Comparison of ENCODE assay signal across 36 cellular contexts in genomic region chr10:72733989-72734388, GRCh38. TPM values are rescaled to one million over a fixed set of nuclear protein-coding genes. Genes with fewer than 3 reads are reported as not detected.
DNase-seq lines count a peak whose midpoint lies in the region; ATAC-seq, FAIRE-seq and TF ChIP-seq lines count a peak whose summit lies in the region.
"Had no signal": no experiment of that assay in that cellular context is flagged by ENCODE, and none has a peak within 500 bp of the region (broad histone marks: within the 10 kb centered on the region; RNA-seq: fewer than 3 reads in every experiment).

No MANE protein-coding gene starts in this region.

- POLR2A ChIA-PET in HepG2 (lab: Yijun Ruan, JAX) (no interaction called here), HEK293 (lab: Yijun Ruan, JAX) (no interaction called here), PC-9 (lab: Charles Lee; ENCODE audit: unreplicated experiment) (no interaction called here)

- peaks cover 15 to 18% of the 10 kb centered on the region in 2 donors for H3K4me1 Mint-ChIP-seq in natural killer cell

- peaks cover 41% of the 10 kb centered on the region for H3K4me1 ChIP-seq in HepG2 (ENCODE audit: insufficient read depth, low read length)
- no peaks in the 10 kb centered on the region for H3K4me1 ChIP-seq in right lobe of liver
- H3K4me1 ChIP-seq in HEK293 (ENCODE audit: control insufficient read depth, insufficient read depth, low read length) = peaks cover 19% of the 10 kb centered on the region
- peaks cover 64% of the 10 kb centered on the region for H3K4me1 ChIP-seq in psoas muscle
- peaks cover 45% of the 10 kb centered on the region in 2 donors for H3K4me1 ChIP-seq in gastrocnemius medialis
- H3K4me1 ChIP-seq in PC-9 (replicated peaks; ENCODE audit: insufficient read depth) = peaks cover 33% of the 10 kb centered on the region
- H3K4me1 ChIP-seq: BE2C had no signal

- H3K27me3 Mint-ChIP-seq in natural killer cell (ENCODE audit: low read depth in 2 of 2) = no peaks in the 10 kb centered on the region
- H3K27me3 Mint-ChIP-seq: B cell; CD4-positive, alpha-beta memory T cell; CD4-positive, alpha-beta T cell; CD4-positive, CD25-positive, alpha-beta regulatory T cell; CD8-positive, alpha-beta memory T cell had no signal

- TF ChIP-seq CTCF in HepG2 (CRISPR knock-in tag; IDR thresholded peaks at IDR 0.05) = no peak
- TF ChIP-seq CTCF in right lobe of liver (IDR thresholded peaks at IDR 0.05) = no peak
- TF ChIP-seq CTCF in HEK293 (tag by site-specific recombination; IDR thresholded peaks at IDR 0.05) = no peak
- no peak for TF ChIP-seq CTCF in psoas muscle (IDR thresholded peaks at IDR 0.05)
- TF ChIP-seq CTCF in gastrocnemius medialis (IDR thresholded peaks at IDR 0.05 in 4 of 5, conservative IDR thresholded peaks at IDR 0.05 in 1 of 5) = no peak
- no peak for TF ChIP-seq CTCF in natural killer cell (IDR thresholded peaks at IDR 0.05)
- TF ChIP-seq CTCF in PC-9 (conservative IDR thresholded peaks at IDR 0.05) = no peak

- H3K27ac ChIP-seq in HepG2 (ENCODE audit: extremely low read length, insufficient read depth, low read length) = no peak overlapping the region
- no peak overlapping the region for H3K27ac ChIP-seq in right lobe of liver
- no peak overlapping the region for H3K27ac ChIP-seq in HEK293 (ENCODE audit: extremely low read depth, low read depth, low read length)
- peak overlapping the region; percentile 84 for H3K27ac ChIP-seq in psoas muscle
- peak overlapping the region; percentile 83 to 90 (median 86) for H3K27ac ChIP-seq in gastrocnemius medialis
- H3K27ac ChIP-seq in PC-9 = no peak overlapping the region
- H3K27ac ChIP-seq: 22Rv1; A549; BLaER1; BLaER1 treated with 17β-estradiol and CSF1 and Interleukin-3, amounts not matched to agents 10 nM and 100 nM; C4-2B had no signal

- H3K36me3 ChIP-seq in HepG2 (replicated peaks in 1 of 2; ENCODE audit: control insufficient read depth in 1 of 2, insufficient read depth in 2 of 2, low read length in 2 of 2) (no peaks in the 10 kb centered on the region), right lobe of liver (no peaks in the 10 kb centered on the region), HEK293 (ENCODE audit: control insufficient read depth in 2 of 2, insufficient read depth in 1 of 2, low read length in 2 of 2) (no peaks in the 10 kb centered on the region), psoas muscle (ENCODE audit: insufficient read depth in 1 of 2, low read depth in 1 of 2) (no peaks in the 10 kb centered on the region), gastrocnemius medialis (no peaks in the 10 kb centered on the region), PC-9 (ENCODE audit: low read depth) (no peaks in the 10 kb centered on the region)
- H3K36me3 ChIP-seq: BE2C, BLaER1 had no signal

- H3K27me3 ChIP-seq in HepG2 (ENCODE audit: control insufficient read depth in 1 of 2, insufficient read depth in 2 of 2, low read length in 2 of 2) (no peaks in the 10 kb centered on the region), right lobe of liver (no peaks in the 10 kb centered on the region), psoas muscle (ENCODE audit: insufficient read depth in 3 of 3, low read length in 2 of 3) (no peaks in the 10 kb centered on the region), gastrocnemius medialis (no peaks in the 10 kb centered on the region), PC-9 (ENCODE audit: insufficient read depth, low read depth) (no peaks in the 10 kb centered on the region)
- H3K27me3 ChIP-seq: BE2C; BLaER1; BLaER1 treated with 17β-estradiol and CSF1 and Interleukin-3, amounts not matched to agents 10 nM and 100 nM had no signal

- intact Hi-C loops in HepG2 (cut with micrococcal nuclease; ENCODE audit: unreplicated experiment) (no loop called here), right lobe of liver (cut with DNase I) (no loop called here), psoas muscle (cut with DNase I) (no loop called here), gastrocnemius medialis (cut with DNase I; ENCODE audit: low total_unique reads) (no loop called here), natural killer cell (cut with micrococcal nuclease) (no loop called here), PC-9 (cut with micrococcal nuclease; ENCODE audit: unreplicated experiment) (no loop called here)

- TF ChIP-seq POLR2A in HepG2 (IDR thresholded peaks at IDR 0.05; ENCODE audit: insufficient read depth in 1 of 2, low read depth in 2 of 2, low read length in 2 of 2) (no peak), right lobe of liver (IDR thresholded peaks at IDR 0.05) (no peak), gastrocnemius medialis (IDR thresholded peaks at IDR 0.05) (no peak)

- H3K4me2 ChIP-seq in HepG2 (ENCODE audit: low read depth, low read length) (no peak overlapping the region), PC-9 (no peak overlapping the region)
- H3K4me2 ChIP-seq: A549, BLaER1 had no signal

- DNase-seq in HepG2 (ENCODE audit: low spot score) = no peak
- no peak for DNase-seq in right lobe of liver
- DNase-seq in psoas muscle = no peak
- DNase-seq in gastrocnemius medialis = no peak
- DNase-seq in natural killer cell = no peak
- DNase-seq in PC-9 = no peak
- DNase-seq: 8988T; ACHN; AML-193; BE2C; C1 segment of cervical spinal cord; Caco-2; Calu3; CD4-positive, alpha-beta memory T cell; CD4-positive, alpha-beta T cell; CD4-positive, CD25-positive, alpha-beta regulatory T cell; CD8-positive, alpha-beta memory T cell; CD8-positive, alpha-beta T cell; COR-L47; DMS 273 treated with DMSO at 0.1 percent for 48 hours; DMS153; DMS53; DMS79; DMS79 treated with DMSO at 0.1 percent for 48 hours; DND-41; EL had no signal

- in situ Hi-C loops in HepG2 (cut with HindIII; ENCODE audit: extremely low pct_ligation_motif_present, low pct_unique_long_range_greater_than_20kb) = no loop called here
- in situ Hi-C loops in gastrocnemius medialis (cut with MboI; ENCODE audit: low sequenced_read_pairs in 4 of 4) = no loop called here

- H3K9me3 ChIP-seq in HepG2 (ENCODE audit: low read length) (no peaks in the 10 kb centered on the region), right lobe of liver (no peaks in the 10 kb centered on the region), HEK293 (ENCODE audit: control insufficient read depth, insufficient read depth, low read depth, low read length) (no peaks in the 10 kb centered on the region), psoas muscle (no peaks in the 10 kb centered on the region), gastrocnemius medialis (no peaks in the 10 kb centered on the region), PC-9 (ENCODE audit: insufficient read depth, low read depth) (no peaks in the 10 kb centered on the region)
- H3K9me3 ChIP-seq: A549; BE2C; BLaER1; BLaER1 treated with 17β-estradiol and CSF1 and Interleukin-3, amounts not matched to agents 10 nM and 100 nM; Caco-2 had no signal

- TF ChIP-seq EP300 in HepG2 (IDR thresholded peaks at IDR 0.05; ENCODE audit: low read depth in 2 of 2, low read length in 2 of 2) (no peak), HepG2 (CRISPR knock-in tag; IDR thresholded peaks at IDR 0.05; ENCODE audit: borderline replicate concordance) (no peak)

- peaks cover 7% of the 10 kb centered on the region for H3K79me2 ChIP-seq in HepG2 (ENCODE audit: insufficient read depth, low read length)
- peaks cover 73% of the 10 kb centered on the region for H3K79me2 ChIP-seq in PC-9 (ENCODE audit: low read depth)

- ATAC-seq in HepG2 (no peak), right lobe of liver (no peak), psoas muscle (peak in 1 of 4 donors; percentile 18), gastrocnemius medialis (no peak), natural killer cell (no peak), HG02763 (IDR thresholded peaks at IDR 0.05; ENCODE audit: unreplicated experiment) (no peak)
- ATAC-seq: A549; CD8-positive, alpha-beta T cell had no signal

- TF ChIP-seq RAD21 in HepG2 (CRISPR knock-in tag; IDR thresholded peaks at IDR 0.05) = no peak

- H3K4me3 ChIP-seq in HepG2 (replicated peaks in 1 of 3; ENCODE audit: insufficient read depth in 1 of 3, low read depth in 2 of 3, low read length in 3 of 3) = no peak overlapping the region
- no peak overlapping the region for H3K4me3 ChIP-seq in right lobe of liver
- no peak overlapping the region for H3K4me3 ChIP-seq in HEK293 (ENCODE audit: low read depth, low read length)
- no peak overlapping the region for H3K4me3 ChIP-seq in psoas muscle
- H3K4me3 ChIP-seq in gastrocnemius medialis = no peak overlapping the region
- H3K4me3 ChIP-seq in PC-9 = no peak overlapping the region
- H3K4me3 ChIP-seq: A549; BLaER1; BLaER1 treated with 17β-estradiol and CSF1 and Interleukin-3, amounts not matched to agents 10 nM and 100 nM had no signal

- H3F3A ChIP-seq in PC-9 (ENCODE audit: insufficient read depth, low read depth) = peaks cover 25% of the 10 kb centered on the region

- CTCF ChIA-PET in HepG2 (lab: Yijun Ruan, JAX; ENCODE audit: low intra/inter-chr PET ratio, low total read pairs) (no interaction called here), HEK293 (lab: Yijun Ruan, JAX) (interaction anchor here (1.0 kb wide), 1 partner anchor 41 kb away, joined by 3 read pairs; no protein-coding TSS in a partner anchor), PC-9 (lab: Charles Lee) (interaction anchor here (0.6 kb wide), 1 partner anchor 105 kb away, joined by 3 read pairs; no protein-coding TSS in a partner anchor)

- WGBS in HepG2 (ENCODE audit: low lambda C conversion rate) = 97% methylated on average over 1 of the region's 1 CpG
- WGBS in right lobe of liver (ENCODE audit: insufficient coverage, low coverage, low lambda C conversion rate, missing lambda C conversion rate) = 100% methylated on average over 1 of the region's 1 CpG
- 95 to 100% (median 100%) methylated on average over 1 of the region's 1 CpG for WGBS in psoas muscle, 3 donors

- BruUV-seq in HepG2 (replicated peaks; lab: Mats Ljungman, UMichigan) (no TSS peak), PC-9 (replicated peaks; lab: Mats Ljungman, UMichigan) (no TSS peak)

- H3K4me3 Mint-ChIP-seq in natural killer cell = no peak overlapping the region
- H3K4me3 Mint-ChIP-seq: B cell; CD14-positive monocyte; CD4-positive, alpha-beta memory T cell; CD4-positive, alpha-beta T cell; CD4-positive, CD25-positive, alpha-beta regulatory T cell; CD8-positive, alpha-beta memory T cell; CD8-positive, alpha-beta T cell had no signal

- H4K20me1 ChIP-seq in HepG2 (ENCODE audit: insufficient read depth, low read length) (no peaks in the 10 kb centered on the region), PC-9 (ENCODE audit: insufficient read depth) (no peaks in the 10 kb centered on the region)
- H4K20me1 ChIP-seq: BLaER1 had no signal

- H3K9me3 Mint-ChIP-seq in natural killer cell = no peaks in the 10 kb centered on the region
- H3K9me3 Mint-ChIP-seq: CD4-positive, alpha-beta memory T cell; CD4-positive, alpha-beta T cell; CD4-positive, CD25-positive, alpha-beta regulatory T cell; CD8-positive, alpha-beta memory T cell; CD8-positive, alpha-beta T cell had no signal

- no peaks in the 10 kb centered on the region for H3K36me3 Mint-ChIP-seq in natural killer cell
- H3K36me3 Mint-ChIP-seq: CD4-positive, alpha-beta memory T cell; CD4-positive, CD25-positive, alpha-beta regulatory T cell; CD8-positive, alpha-beta memory T cell; CD8-positive, alpha-beta T cell had no signal

- H2AFZ ChIP-seq in HepG2 (ENCODE audit: low read length) = no peak overlapping the region
- H2AFZ ChIP-seq in PC-9 = no peak overlapping the region

- H3K27ac Mint-ChIP-seq in natural killer cell = no peak overlapping the region
- H3K27ac Mint-ChIP-seq: B cell; CD4-positive, alpha-beta memory T cell; CD4-positive, alpha-beta T cell; CD4-positive, CD25-positive, alpha-beta regulatory T cell; CD8-positive, alpha-beta T cell had no signal

- no peak for FAIRE-seq in HepG2 (lab: Jason Lieb, UNC)
- FAIRE-seq: A549, D721Med had no signal

- no peaks in the 10 kb centered on the region for H3K9me2 ChIP-seq in PC-9 (ENCODE audit: insufficient read depth)

- H3K9ac ChIP-seq in HepG2 (ENCODE audit: insufficient read depth, low read depth, low read length) = no peak overlapping the region
- H3K9ac ChIP-seq: BLaER1; BLaER1 treated with 17β-estradiol and CSF1 and Interleukin-3, amounts not matched to agents 10 nM and 100 nM had no signal

RNA-seq across cellular contexts. Expression of gene MCU, which starts 42.0 kb away (rescaled TPM):
- total RNA-seq in HepG2 (2016; rRNA removed; fragmentation: Illumina TruSeq; extraction: Trizol) = 25.9 and 28.7 TPM in 2 replicates
- total RNA-seq in HepG2 (2016; cell fraction: cytosol; rRNA removed; fragmentation: Illumina TruSeq; extraction: Trizol; ENCODE audit: low read depth) = 6.8 and 8.5 TPM in 2 replicates
- 23.0 and 32.9 TPM in 2 replicates for total RNA-seq in HepG2 (2016; cell fraction: insoluble cytoplasmic fraction; rRNA removed; fragmentation: Illumina TruSeq; extraction: Trizol)
- 14.0 and 16.5 TPM in 2 replicates for total RNA-seq in HepG2 (2016; cell fraction: membrane; rRNA removed; fragmentation: Illumina TruSeq; extraction: Trizol)
- total RNA-seq in HepG2 (2016; cell fraction: nucleus; rRNA removed; fragmentation: Illumina TruSeq; extraction: Trizol) = 18.7 and 28.2 TPM in 2 replicates
- 39.6 and 64.5 TPM in 2 replicates for polyA plus RNA-seq in HepG2 (2011; rRNA removed)
- polyA plus RNA-seq in HepG2 (2011; cell fraction: cytosol; rRNA removed) = 18.2 and 23.5 TPM in 2 replicates
- polyA plus RNA-seq in HepG2 (2011; cell fraction: nucleus; rRNA removed) = 31.5 and 37.6 TPM in 2 replicates
- polyA plus RNA-seq in HepG2 (2012) = 12.8 and 13.7 TPM in 2 replicates
- 3.1 and 3.5 TPM in 2 replicates for polyA plus RNA-seq in HepG2 (2016; cell fraction: cytosol; fragmentation: Illumina TruSeq; extraction: Trizol; ENCODE audit: low read depth)
- polyA plus RNA-seq in HepG2 (2016; cell fraction: insoluble cytoplasmic fraction; fragmentation: Illumina TruSeq; extraction: Trizol; ENCODE audit: low read depth) = 28.0 and 31.8 TPM in 2 replicates
- 9.2 and 12.0 TPM in 2 replicates for polyA plus RNA-seq in HepG2 (2016; cell fraction: membrane; fragmentation: Illumina TruSeq; extraction: Trizol; ENCODE audit: low read depth)
- 25.5 and 28.7 TPM in 2 replicates for polyA plus RNA-seq in HepG2 (2016; cell fraction: nucleus; fragmentation: Illumina TruSeq; extraction: Trizol; ENCODE audit: insufficient read depth, low read depth)
- 69.2 and 137 TPM in 2 replicates for polyA minus RNA-seq in HepG2 (2011; rRNA and poly(A)+ RNA removed; ENCODE audit: low replicate concordance)
- 30.0 and 30.3 TPM in 2 replicates for polyA minus RNA-seq in HepG2 (2011; cell fraction: cytosol; rRNA and poly(A)+ RNA removed)
- 28.7 and 31.4 TPM in 2 replicates for polyA minus RNA-seq in HepG2 (2011; cell fraction: nucleus; rRNA and poly(A)+ RNA removed)
- 10 to 100 TPM in 4 of 6 experiments, 1 to 10 TPM in 2; 6.2 to 14.6 (median 10.4) TPM for total RNA-seq in right lobe of liver
- total RNA-seq in psoas muscle = 100 to 1,000 TPM in 1 of 4 donors, 10 to 100 TPM in 3; 66.1 to 118 (median 80.1) TPM
- 10 to 100 TPM; 32.4 to 40.5 (median 35.0) TPM for polyA plus RNA-seq in psoas muscle
- total RNA-seq in gastrocnemius medialis = 10 to 100 TPM; 25.1 to 61.3 (median 49.0) TPM
- total RNA-seq in natural killer cell = 10 to 100 TPM; 13.1 to 15.6 (median 14.1) TPM
- total RNA-seq in PC-9 (2021) = 59.5 and 61.9 TPM in 2 replicates

Comparison
In these comparisons a context has a peak if more than half of its experiments do, and no peak if none do; other contexts are left out.
1. H3K27ac ChIP-seq: peak in psoas muscle (single experiment) and gastrocnemius medialis (4 of 4); none in HepG2 (single experiment), right lobe of liver (0 of 3), HEK293 (single experiment) and PC-9 (single experiment).